Comparison of ENCODE assay signal across 7 cellular contexts in genomic region chr17:78144736-78145641, GRCh38. TPM values are rescaled to one million over a fixed set of nuclear protein-coding genes. Genes with fewer than 3 reads are reported as not detected.
DNase-seq lines count a peak whose midpoint lies in the region; ATAC-seq and TF ChIP-seq lines count a peak whose summit lies in the region.
"Had no signal": no experiment of that assay in that cellular context is flagged by ENCODE, and none has a peak within 500 bp of the region (broad histone marks: within the 10 kb centered on the region; RNA-seq: fewer than 3 reads in every experiment).

No MANE protein-coding gene starts in this region.

- RAD21 ChIA-PET in HCT116 (lab: Charles Lee; ENCODE audit: low non-redundant PET in 1 of 2, low total read pairs in 2 of 2, uncharacterized antibody in 2 of 2, unreplicated experiment in 2 of 2): interaction anchor here in 1 of 2 experiments (0.6 kb wide), 1 partner anchor 23 kb away, joined by 6 read pairs; no protein-coding TSS in a partner anchor

- intact Hi-C loops in HCT116 (cut with micrococcal nuclease): no loop called here
- intact Hi-C loops in dendritic cell treated with granulocyte-macrophage colony-stimulating factor and Interleukin-4, amounts not matched to agents 40 ng/mL and 50 ng/mL, for 4 days (cut with micrococcal nuclease): loop anchor here (1.0 kb wide), 1 partner anchor 29 kb away; no protein-coding TSS in a partner anchor

- no peak for ATAC-seq in HCT116
- no peak for ATAC-seq in GM21619 (IDR thresholded peaks at IDR 0.05; ENCODE audit: unreplicated experiment)

- H3K36me3 Mint-ChIP-seq in dendritic cell treated with granulocyte-macrophage colony-stimulating factor and Interleukin-4, amounts not matched to agents 40 ng/mL and 50 ng/mL, for 4 days (ENCODE audit: low read depth): peaks cover 16% of the 10 kb centered on the region

- DNase-seq in HCT116 (ENCODE audit: low read depth, low spot score) (no peak), osteoblast (ENCODE audit: insufficient read length, low spot score, missing footprints) (peak; percentile 78), NCI-H510A (lab: John Stamatoyannopoulos, UW) (no peak)
- DNase-seq in activated CD8-positive, alpha-beta memory T cell treated with anti-CD3 and anti-CD28 coated beads, Interleukin-2, amount 50 U/mL, for 4 hours: no peak

- no peaks in the 10 kb centered on the region for H3K9me3 ChIP-seq in HCT116 (ENCODE audit: control insufficient read depth in 1 of 2, insufficient read depth in 1 of 2, low read depth in 1 of 2, low read length in 2 of 2)
- H3K9me3 ChIP-seq in osteoblast (ENCODE audit: low read depth, low read length): no peaks in the 10 kb centered on the region

- H3K27me3 Mint-ChIP-seq in dendritic cell treated with granulocyte-macrophage colony-stimulating factor and Interleukin-4, amounts not matched to agents 40 ng/mL and 50 ng/mL, for 4 days: peaks cover 4% of the 10 kb centered on the region

- H3K9me3 Mint-ChIP-seq in dendritic cell treated with granulocyte-macrophage colony-stimulating factor and Interleukin-4, amounts not matched to agents 40 ng/mL and 50 ng/mL, for 4 days: no peaks in the 10 kb centered on the region

- peaks cover 84% of the 10 kb centered on the region for H3K4me1 Mint-ChIP-seq in dendritic cell treated with granulocyte-macrophage colony-stimulating factor and Interleukin-4, amounts not matched to agents 40 ng/mL and 50 ng/mL, for 4 days (ENCODE audit: low read depth)

- H3K27me3 ChIP-seq in HCT116 (ENCODE audit: insufficient read depth, low read length) (no peaks in the 10 kb centered on the region), osteoblast (ENCODE audit: insufficient read depth, low read length) (peaks cover 5% of the 10 kb centered on the region)

- H2AFZ ChIP-seq in HCT116 (ENCODE audit: low read depth, low read length, poor library complexity, severe bottlenecking) (no peak overlapping the region), osteoblast (ENCODE audit: low read length) (no peak overlapping the region)

- no TSS peak for BruUV-seq in HCT116 (replicated peaks; lab: Mats Ljungman, UMichigan)

- TF ChIP-seq CTCF in HCT116 (IDR thresholded peaks at IDR 0.05 in 2 of 3, conservative IDR thresholded peaks at IDR 0.05 in 1 of 3; ENCODE audit: borderline replicate concordance in 1 of 3, insufficient read depth in 1 of 3, low read depth in 2 of 3, low read length in 2 of 3) (no peak), osteoblast (IDR thresholded peaks at IDR 0.05; ENCODE audit: extremely low read depth, low read depth, low read length) (no peak)

- no peaks in the 10 kb centered on the region for H3K36me3 ChIP-seq in HCT116 (ENCODE audit: control insufficient read depth in 1 of 2, insufficient read depth in 2 of 2, low read length in 2 of 2)
- H3K36me3 ChIP-seq in osteoblast (ENCODE audit: insufficient read depth, low read length): no peaks in the 10 kb centered on the region

- H3K27ac ChIP-seq in HCT116 (ENCODE audit: low read depth, low read length) (no peak overlapping the region; the same call in 1 of the 2 replicates), osteoblast (ENCODE audit: low read depth, low read length) (no peak overlapping the region)

- H3K4me3 ChIP-seq in HCT116 (replicated peaks in 1 of 2; ENCODE audit: low read depth in 1 of 2, low read length in 2 of 2) (no peak overlapping the region), osteoblast (ENCODE audit: insufficient read depth, low read length) (no peak overlapping the region)

- TF ChIP-seq POLR2A in HCT116 (IDR thresholded peaks at IDR 0.05; ENCODE audit: borderline replicate concordance, extremely low read depth, insufficient read depth, insufficient read length): no peak

- no peak for TF ChIP-seq RAD21 in HCT116 (IDR thresholded peaks at IDR 0.05; ENCODE audit: low read depth)

- POLR2A ChIA-PET in HCT116 (lab: Charles Lee): interaction anchor here (0.8 to 1.8 kb wide), 2 partner anchors 24 to 42 kb away, joined by 3 to 9 read pairs; partner anchors contain the start of genes AFMID and TK1

- no peaks in the 10 kb centered on the region for H3K9me2 ChIP-seq in HCT116 (ENCODE audit: insufficient read depth)

- H3K4me1 ChIP-seq in HCT116 (ENCODE audit: control insufficient read depth in 1 of 2, insufficient read depth in 2 of 2, low read length in 2 of 2) (peaks cover 41 to 58% of the 10 kb centered on the region in 2 experiments), osteoblast (ENCODE audit: insufficient read depth, low read length) (no peaks in the 10 kb centered on the region)

- H3K79me2 ChIP-seq in HCT116 (ENCODE audit: insufficient read depth, low read length): no peaks in the 10 kb centered on the region
- H3K79me2 ChIP-seq in osteoblast (ENCODE audit: insufficient read depth, low read length): no peaks in the 10 kb centered on the region

- H4K20me1 ChIP-seq in HCT116 (ENCODE audit: insufficient read depth) (no peaks in the 10 kb centered on the region), osteoblast (ENCODE audit: insufficient read depth, low read length) (no peaks in the 10 kb centered on the region)

- CTCF ChIA-PET in HCT116 (lab: Charles Lee): interaction anchor here (0.7 to 1.8 kb wide), 6 partner anchors 10 to 106 kb away, joined by 3 to 6 read pairs (median 4); partner anchors contain the start of genes AFMID and TK1

- H3K27ac Mint-ChIP-seq in dendritic cell treated with granulocyte-macrophage colony-stimulating factor and Interleukin-4, amounts not matched to agents 40 ng/mL and 50 ng/mL, for 4 days: peak overlapping the region; percentile 89

- peak overlapping the region; percentile 58 for H3K4me2 ChIP-seq in HCT116 (ENCODE audit: low read length)
- H3K4me2 ChIP-seq in osteoblast (ENCODE audit: insufficient read depth, low read length): no peak overlapping the region

- peak overlapping the region; percentile 31; the same call in 1 of the 2 replicates for H3K9ac ChIP-seq in HCT116 (ENCODE audit: low read length)

- H3K4me3 Mint-ChIP-seq in dendritic cell treated with granulocyte-macrophage colony-stimulating factor and Interleukin-4, amounts not matched to agents 40 ng/mL and 50 ng/mL, for 4 days: peak overlapping the region; percentile 65

TF ChIP-seq in HCT116, 20 proteins besides CTCF, POLR2A, EP300 and RAD21:
- TF ChIP-seq CEBPB (IDR thresholded peaks at IDR 0.05; ENCODE audit: low read depth): no peak
- peak; percentile 58 for TF ChIP-seq YY1 (IDR thresholded peaks at IDR 0.05; ENCODE audit: extremely low read depth, insufficient replicate concordance, low read depth, low read length)
- no peak for TF ChIP-seq FOSL1 (IDR thresholded peaks at IDR 0.05; ENCODE audit: low read depth)
- TF ChIP-seq ZBTB33 (IDR thresholded peaks at IDR 0.05; ENCODE audit: extremely low read depth, insufficient replicate concordance, low read length): no peak

RNA-seq across cellular contexts. Expression of gene C17orf99, which starts 1.2 kb away (rescaled TPM):
- total RNA-seq in HCT116 (2021; ENCODE audit: unreplicated experiment): not detected
- polyA plus RNA-seq in HCT116 (2012): not detected in 2 replicates
- total RNA-seq in osteoblast: not detected in 2 replicates
- total RNA-seq: myocyte had no signal

RNA-seq across cellular contexts. Expression of gene TMC8, which starts 14.4 kb away (rescaled TPM):
- 7.8 TPM for total RNA-seq in HCT116 (2021; ENCODE audit: unreplicated experiment)
- 4.7 and 6.0 TPM in 2 replicates for polyA plus RNA-seq in HCT116 (2012)
- not detected in 2 replicates for total RNA-seq in osteoblast
- total RNA-seq: myocyte had no signal

RNA-seq across cellular contexts. Expression of gene TMC6, which starts 16.4 kb away (rescaled TPM):
- total RNA-seq in HCT116 (2021; ENCODE audit: unreplicated experiment): 142 TPM
- polyA plus RNA-seq in HCT116 (2012): 93.2 and 96.7 TPM in 2 replicates
- total RNA-seq in osteoblast: under 0.01 TPM in 1 of 2 replicates, not detected in the other

RNA-seq across cellular contexts. Expression of gene SYNGR2, which starts 23.4 kb away (rescaled TPM):
- total RNA-seq in HCT116 (2021; ENCODE audit: unreplicated experiment): 148 TPM
- 159 and 197 TPM in 2 replicates for polyA plus RNA-seq in HCT116 (2012)
- total RNA-seq in osteoblast: 1.5 and 3.3 TPM in 2 replicates

RNA-seq across cellular contexts. Expression of gene TK1, which starts 41.9 kb away (rescaled TPM):
- 315 TPM for total RNA-seq in HCT116 (2021; ENCODE audit: unreplicated experiment)
- 372 and 415 TPM in 2 replicates for polyA plus RNA-seq in HCT116 (2012)
- 17.7 and 23.9 TPM in 2 replicates for total RNA-seq in osteoblast

Comparison
In these comparisons a context has a peak if more than half of its experiments do, and no peak if none do; other contexts are left out.
1. RNA of gene TMC6, which starts 16.4 kb away (total RNA-seq): 142 TPM in HCT116 (single experiment); under 0.01 TPM in osteoblast; every median in the first group is over 100 times any median in the second.